ENCODE assay signal across 1 cellular context in genomic region chr7:102990642-102991041, GRCh38.
TF ChIP-seq lines count a peak whose summit lies in the region.

No MANE protein-coding gene starts in this region.

TF ChIP-seq in HCT116, 20 proteins besides CTCF, POLR2A, EP300 and RAD21 (continued from another document):
- TF ChIP-seq REST (IDR thresholded peaks at IDR 0.05; ENCODE audit: low read depth), result no peak
- no peak for TF ChIP-seq CEBPB (IDR thresholded peaks at IDR 0.05; ENCODE audit: low read depth)
- no peak for TF ChIP-seq YY1 (IDR thresholded peaks at IDR 0.05; ENCODE audit: extremely low read depth, insufficient replicate concordance, low read depth, low read length)
- no peak for TF ChIP-seq FOSL1 (IDR thresholded peaks at IDR 0.05; ENCODE audit: low read depth)
- no peak for TF ChIP-seq SIN3A (IDR thresholded peaks at IDR 0.05; ENCODE audit: low read depth)
- no peak for TF ChIP-seq TCF7L2 (IDR thresholded peaks at IDR 0.05; ENCODE audit: borderline replicate concordance, extremely low read depth, insufficient read depth, insufficient read length)
- no peak for TF ChIP-seq ZFX (IDR thresholded peaks at IDR 0.05)
- TF ChIP-seq, protein P1, sequence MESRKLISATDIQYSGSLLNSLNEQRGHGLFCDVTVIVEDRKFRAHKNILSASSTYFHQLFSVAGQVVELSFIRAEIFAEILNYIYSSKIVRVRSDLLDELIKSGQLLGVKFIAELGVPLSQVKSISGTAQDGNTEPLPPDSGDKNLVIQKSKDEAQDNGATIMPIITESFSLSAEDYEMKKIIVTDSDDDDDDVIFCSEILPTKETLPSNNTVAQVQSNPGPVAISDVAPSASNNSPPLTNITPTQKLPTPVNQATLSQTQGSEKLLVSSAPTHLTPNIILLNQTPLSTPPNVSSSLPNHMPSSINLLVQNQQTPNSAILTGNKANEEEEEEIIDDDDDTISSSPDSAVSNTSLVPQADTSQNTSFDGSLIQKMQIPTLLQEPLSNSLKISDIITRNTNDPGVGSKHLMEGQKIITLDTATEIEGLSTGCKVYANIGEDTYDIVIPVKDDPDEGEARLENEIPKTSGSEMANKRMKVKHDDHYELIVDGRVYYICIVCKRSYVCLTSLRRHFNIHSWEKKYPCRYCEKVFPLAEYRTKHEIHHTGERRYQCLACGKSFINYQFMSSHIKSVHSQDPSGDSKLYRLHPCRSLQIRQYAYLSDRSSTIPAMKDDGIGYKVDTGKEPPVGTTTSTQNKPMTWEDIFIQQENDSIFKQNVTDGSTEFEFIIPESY (IDR thresholded peaks at IDR 0.05; ENCODE audit: extremely low read depth, insufficient replicate concordance, low read length), result no peak
- TF ChIP-seq SP1 (IDR thresholded peaks at IDR 0.05; ENCODE audit: low read depth), result no peak
- TF ChIP-seq EZH2 (IDR thresholded peaks at IDR 0.05), result no peak
- TF ChIP-seq CBX3 (IDR thresholded peaks at IDR 0.05; ENCODE audit: low read depth), result no peak
- TF ChIP-seq ELF1 (IDR thresholded peaks at IDR 0.05; ENCODE audit: borderline replicate concordance, low read depth), result no peak
- no peak for TF ChIP-seq POLR2AphosphoS5 (IDR thresholded peaks at IDR 0.05; ENCODE audit: low read depth, low read length)
- no peak for TF ChIP-seq JUND (IDR thresholded peaks at IDR 0.05)
- TF ChIP-seq, protein P2, sequence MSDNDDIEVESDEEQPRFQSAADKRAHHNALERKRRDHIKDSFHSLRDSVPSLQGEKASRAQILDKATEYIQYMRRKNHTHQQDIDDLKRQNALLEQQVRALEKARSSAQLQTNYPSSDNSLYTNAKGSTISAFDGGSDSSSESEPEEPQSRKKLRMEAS (IDR thresholded peaks at IDR 0.05), result no peak
